8 cellular contexts compared by ENCODE assay signal in the genomic region with DNA sequence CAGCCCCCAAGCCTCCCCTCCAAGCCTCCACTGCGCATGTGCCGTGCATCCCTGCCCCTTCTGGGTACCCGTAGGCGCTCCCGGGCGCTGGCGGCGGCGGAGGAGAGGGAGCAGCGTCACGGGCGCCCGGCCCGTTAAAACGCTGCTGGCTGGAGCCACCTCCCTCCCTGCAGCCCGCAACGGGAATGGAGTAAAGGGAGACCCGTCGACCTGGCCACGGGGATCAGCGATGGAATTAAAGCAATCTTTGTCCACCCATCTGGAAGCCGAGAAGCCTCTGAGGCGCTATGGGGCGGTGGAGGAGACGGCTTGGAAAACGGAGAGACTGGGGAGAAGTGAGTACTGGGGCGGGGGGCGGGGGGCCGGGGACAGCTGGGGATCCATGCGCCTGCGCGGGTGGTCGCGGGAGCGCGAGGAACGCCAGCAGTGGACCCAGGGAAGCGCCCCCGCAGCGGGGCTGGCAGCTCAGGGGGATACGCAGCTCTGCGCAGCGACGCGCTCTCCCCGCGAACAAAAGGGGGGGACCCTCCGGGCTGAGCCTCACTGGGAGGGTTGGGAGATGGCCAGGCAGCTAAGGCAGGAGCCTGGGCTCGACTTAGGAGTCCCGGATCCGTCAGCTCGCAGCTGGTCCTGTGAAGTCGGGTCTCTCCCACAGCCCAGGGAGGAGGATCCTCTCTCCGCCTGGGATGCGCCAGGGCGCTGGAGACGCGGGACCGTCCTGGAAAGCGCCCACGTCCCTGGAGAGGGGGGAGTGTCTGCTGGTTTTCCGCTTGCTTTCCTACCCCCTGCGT. TPM values are rescaled to one million over a fixed set of nuclear protein-coding genes. Genes with fewer than 3 reads are reported as not detected.
DNase-seq lines count a peak whose midpoint lies in the region; FAIRE-seq and TF ChIP-seq lines count a peak whose summit lies in the region.

A gene (plus strand): TSS at position 164 of the 791 bp plus-strand sequence. CDS start 66 bp downstream, at position 230.

- peak within 1 kb of the TSS; percentile 91 for H2AFZ ChIP-seq in astrocyte (ENCODE audit: low read depth, low read length)

- peak within 1 kb of the TSS; percentile 18 for H3K27ac ChIP-seq in astrocyte (ENCODE audit: low read depth, low read length)
- peak within 1 kb of the TSS; percentile 82 to 84 for H3K27ac ChIP-seq in right atrium auricular region

- H3K36me3 ChIP-seq in astrocyte (ENCODE audit: insufficient read depth, low read length) (no peaks in the 10 kb centered on the region), right atrium auricular region (no peaks in the 10 kb centered on the region)

- H3K4me2 ChIP-seq in astrocyte (ENCODE audit: low read length), result peak within 1 kb of the TSS; percentile 96

- H3K9me3 ChIP-seq in astrocyte (ENCODE audit: insufficient read depth, low read depth, low read length), result no peaks in the 10 kb centered on the region
- no peaks in the 10 kb centered on the region for H3K9me3 ChIP-seq in right atrium auricular region

- H3K4me3 Mint-ChIP-seq in T-helper 2 cell treated with Interferon-gamma antibody and Interleukin-4, amounts not matched to agents 5 μg/mL and 100 μg/mL, for 36 hours, result peak within 1 kb of the TSS; percentile 83
- H3K4me3 Mint-ChIP-seq in astrocyte (ENCODE audit: unreplicated experiment) (peak within 1 kb of the TSS; percentile 93), type B pancreatic cell (peak within 1 kb of the TSS; percentile 85)

- H3K27me3 Mint-ChIP-seq in T-helper 2 cell treated with Interferon-gamma antibody and Interleukin-4, amounts not matched to agents 5 μg/mL and 100 μg/mL, for 36 hours (ENCODE audit: low read depth), result peaks cover 25% of the 10 kb centered on the region
- no peaks in the 10 kb centered on the region for H3K27me3 Mint-ChIP-seq in astrocyte (ENCODE audit: low read depth, unreplicated experiment)
- H3K27me3 Mint-ChIP-seq in type B pancreatic cell, result peaks cover 29% of the 10 kb centered on the region

- peaks cover 18% of the 10 kb centered on the region for H4K20me1 ChIP-seq in astrocyte (ENCODE audit: insufficient read depth, low read length)

- TF ChIP-seq CTCF in astrocyte (IDR thresholded peaks at IDR 0.05; ENCODE audit: insufficient read depth, low read depth, low read length) (no peak), right atrium auricular region (IDR thresholded peaks at IDR 0.05) (no peak), type B pancreatic cell (conservative IDR thresholded peaks at IDR 0.05) (no peak)

- no peaks in the 10 kb centered on the region for H3K9me3 Mint-ChIP-seq in T-helper 2 cell treated with Interferon-gamma antibody and Interleukin-4, amounts not matched to agents 5 μg/mL and 100 μg/mL, for 36 hours
- H3K9me3 Mint-ChIP-seq in astrocyte (ENCODE audit: unreplicated experiment) (no peaks in the 10 kb centered on the region), type B pancreatic cell (no peaks in the 10 kb centered on the region)

- no peak within 1 kb of the TSS for H3K27ac Mint-ChIP-seq in T-helper 2 cell treated with Interferon-gamma antibody and Interleukin-4, amounts not matched to agents 5 μg/mL and 100 μg/mL, for 36 hours
- H3K27ac Mint-ChIP-seq in astrocyte (ENCODE audit: unreplicated experiment) (no peak within 1 kb of the TSS), type B pancreatic cell (no peak within 1 kb of the TSS)

- intact Hi-C loops in posterior vena cava (cut with DNase I), result loop anchor here (5.0 kb wide), 3 partner anchors 58 to 118 kb away; no protein-coding TSS in a partner anchor

- no peaks in the 10 kb centered on the region for H3K36me3 Mint-ChIP-seq in T-helper 2 cell treated with Interferon-gamma antibody and Interleukin-4, amounts not matched to agents 5 μg/mL and 100 μg/mL, for 36 hours (ENCODE audit: low read depth)
- H3K36me3 Mint-ChIP-seq in astrocyte (ENCODE audit: low read depth, unreplicated experiment), result no peaks in the 10 kb centered on the region
- H3K36me3 Mint-ChIP-seq in type B pancreatic cell, result no peaks in the 10 kb centered on the region

- H3K79me2 ChIP-seq in astrocyte (ENCODE audit: insufficient read depth, low read length), result peaks cover 48% of the 10 kb centered on the region

- H3K4me3 ChIP-seq in astrocyte (ENCODE audit: insufficient read depth, low read depth, low read length) (peak within 1 kb of the TSS; percentile 96), right atrium auricular region (peak within 1 kb of the TSS; percentile 75 to 81)

- no peaks in the 10 kb centered on the region for H3K27me3 ChIP-seq in astrocyte (ENCODE audit: insufficient read depth, low read length)
- H3K27me3 ChIP-seq in right atrium auricular region, result no peaks in the 10 kb centered on the region

- peak; percentile 2 to 5 for DNase-seq in NCI-H187 (lab: John Stamatoyannopoulos, UW)
- DNase-seq in NCI-H187 treated with DMSO at 0.1 percent for 48 hours (lab: John Stamatoyannopoulos, UW), result no peak
- DNase-seq in T-helper 2 cell treated with Interferon-gamma antibody and Interleukin-4, amounts not matched to agents 5 μg/mL and 100 μg/mL, for 36 hours (ENCODE audit: low spot score), result peak; percentile 49
- DNase-seq in astrocyte (ENCODE audit: low read depth), result peak; percentile 60
- DNase-seq in right atrium auricular region (ENCODE audit: low spot score), result peak; percentile 67
- peak; percentile 95 for DNase-seq in posterior vena cava (ENCODE audit: low spot score)
- peak; percentile 81 for DNase-seq in type B pancreatic cell (ENCODE audit: extremely low spot score, unreplicated experiment)
- no peak for DNase-seq in COR-L47 (lab: John Stamatoyannopoulos, UW)

- H3K4me1 ChIP-seq in astrocyte (ENCODE audit: insufficient read depth, low read length), result peaks cover 13% of the 10 kb centered on the region
- H3K4me1 ChIP-seq in right atrium auricular region, result peaks cover 0 to 17% of the 10 kb centered on the region in 2 donors

- peaks cover 13% of the 10 kb centered on the region for H3K4me1 Mint-ChIP-seq in T-helper 2 cell treated with Interferon-gamma antibody and Interleukin-4, amounts not matched to agents 5 μg/mL and 100 μg/mL, for 36 hours (ENCODE audit: low read depth)
- H3K4me1 Mint-ChIP-seq in astrocyte (ENCODE audit: low read depth, unreplicated experiment) (peaks cover under 1% of the 10 kb centered on the region), type B pancreatic cell (ENCODE audit: unreplicated experiment) (peaks cover 14% of the 10 kb centered on the region)

- H3K9ac ChIP-seq in astrocyte (ENCODE audit: low read length), result peak within 1 kb of the TSS; percentile 84

- no peak for FAIRE-seq in astrocyte (lab: Jason Lieb, UNC)

RNA-seq across cellular contexts. Expression of the gene that starts here (rescaled TPM):
- total RNA-seq in astrocyte, result 15.5 and 20.1 TPM in 2 replicates
- total RNA-seq in right atrium auricular region, result 10 to 100 TPM; 55.0 to 55.3 TPM
- 10 to 100 TPM; 63.6 to 64.0 TPM for total RNA-seq in posterior vena cava
- total RNA-seq in type B pancreatic cell (ENCODE audit: low replicate concordance), result 5.2 and 26.4 TPM in 2 replicates

Comparison
In these comparisons a context has a peak if more than half of its experiments do, and no peak if none do; other contexts are left out.
1. DNase-seq: peak in NCI-H187 (2 of 2), T-helper 2 cell treated with Interferon-gamma antibody and Interleukin-4, amounts not matched to agents 5 μg/mL and 100 μg/mL, for 36 hours (single experiment), astrocyte (single experiment), right atrium auricular region (single experiment), posterior vena cava (single experiment) and type B pancreatic cell (single experiment); none in NCI-H187 treated with DMSO at 0.1 percent for 48 hours (single experiment) and COR-L47 (single experiment).
2. Peak in every context shown above with its lines, with median percentiles within 50 percentile points of each other: H3K4me3 Mint-ChIP-seq.